In genomic region chr2:51387235-51387634, GRCh38 we compare ENCODE assay signal across 29 cellular contexts.
DNase-seq lines count a peak whose midpoint lies in the region; ATAC-seq, FAIRE-seq and TF ChIP-seq lines count a peak whose summit lies in the region.
"Had no signal": no experiment of that assay in that cellular context is flagged by ENCODE, and none has a peak within 500 bp of the region (broad histone marks: within the 10 kb centered on the region; RNA-seq: fewer than 3 reads in every experiment).

No MANE protein-coding gene starts in this region.

- no peaks in the 10 kb centered on the region for H3K79me2 ChIP-seq in astrocyte (ENCODE audit: insufficient read depth, low read length)

- POLR2A ChIA-PET in GM10248 (lab: Yijun Ruan, JAX): no interaction called here

- FAIRE-seq in astrocyte (lab: Jason Lieb, UNC) (no peak), kidney (lab: Jason Lieb, UNC) (no peak)

- DNase-seq in HCEC 1CT: peak; percentile 39
- peak; percentile 94 for DNase-seq in astrocyte (ENCODE audit: low read depth)
- DNase-seq in fibroblast of the aortic adventitia (ENCODE audit: low read depth): peak; percentile 25
- DNase-seq in skeletal muscle cell (ENCODE audit: low read depth): peak; percentile 69
- no peak for DNase-seq in kidney
- DNase-seq in GM10248 (ENCODE audit: extremely low spot score): no peak
- no peak for DNase-seq in aorta
- DNase-seq in pons (ENCODE audit: low spot score): no peak
- DNase-seq: ACHN; activated CD4-positive, alpha-beta T cell treated with anti-CD3 and anti-CD28 coated beads for 36 hours; activated T-cell treated with anti-CD3 and anti-CD28 coated beads, Interleukin-2, amount 50 U/mL, for 4 hours; adrenal gland; gastrocnemius medialis; hypothalamus; NCI-H1105 treated with DMSO at 0.1 percent for 48 hours; NCI-H2029 treated with DMSO at 0.1 percent for 48 hours; NCI-H82; spleen; stimulated activated CD4-positive, alpha-beta T cell treated with anti-CD3 and anti-CD28 coated beads, Interleukin-4, amount 100 ng/mL, for 24 hours; stimulated activated naive B cell treated with anti-CD40 and anti-IgM and Interleukin-4, amounts not matched to agents 10 μg/mL and 1 μg/mL and 100 μg/mL, for 72 hours; T-helper 17 cell; uterus had no signal

- ATAC-seq in aorta (ENCODE audit: low FRiP score): no peak
- ATAC-seq: activated CD4-positive, alpha-beta T cell treated with anti-CD3 and anti-CD28 coated beads for 36 hours; activated T-cell treated with anti-CD3 and anti-CD28 coated beads, Interleukin-2, amount 50 U/mL, for 4 hours; gastrocnemius medialis; stimulated activated naive B cell treated with anti-CD40 and anti-IgM and Interleukin-4, amounts not matched to agents 10 μg/mL and 1 μg/mL and 100 μg/mL, for 72 hours; T-helper 17 cell had no signal

- H3K4me3 Mint-ChIP-seq in astrocyte (ENCODE audit: unreplicated experiment): no peak overlapping the region
- H3K4me3 Mint-ChIP-seq: activated CD4-positive, alpha-beta T cell treated with anti-CD3 and anti-CD28 coated beads for 36 hours; activated T-cell treated with anti-CD3 and anti-CD28 coated beads, Interleukin-2, amount 50 U/mL, for 4 hours; central memory CD8-positive, alpha-beta T cell; stimulated activated naive B cell treated with anti-CD40 and anti-IgM and Interleukin-4, amounts not matched to agents 10 μg/mL and 1 μg/mL and 100 μg/mL, for 72 hours; T-helper 17 cell had no signal

- no peak for TF ChIP-seq CTCF in astrocyte (IDR thresholded peaks at IDR 0.05; ENCODE audit: insufficient read depth, low read depth, low read length)
- TF ChIP-seq CTCF in fibroblast of the aortic adventitia (IDR thresholded peaks at IDR 0.05; ENCODE audit: insufficient read depth, low read length): no peak
- TF ChIP-seq CTCF in kidney (IDR thresholded peaks at IDR 0.05; ENCODE audit: borderline replicate concordance, extremely low read depth, insufficient read depth): no peak
- no peak for TF ChIP-seq CTCF in GM10248 (IDR thresholded peaks at IDR 0.05; ENCODE audit: control extremely low read depth, extremely low read depth, low read depth, missing control alignments)

- H3K9me3 Mint-ChIP-seq in astrocyte (ENCODE audit: unreplicated experiment): peaks cover under 1% of the 10 kb centered on the region

- H3K4me1 ChIP-seq in astrocyte (ENCODE audit: insufficient read depth, low read length): peaks cover 7% of the 10 kb centered on the region
- H3K4me1 ChIP-seq in kidney (ENCODE audit: control insufficient read depth in 1 of 2, insufficient read depth in 1 of 2, low read depth in 1 of 2, low read length in 2 of 2): no peaks in the 10 kb centered on the region
- H3K4me1 ChIP-seq in aorta (ENCODE audit: control insufficient read depth in 1 of 2, insufficient read depth in 2 of 2, low read length in 2 of 2): no peaks in the 10 kb centered on the region
- H3K4me1 ChIP-seq: adrenal gland, gastrocnemius medialis, HAP-1, prostate gland, spleen, uterus had no signal

- peak overlapping the region; percentile 95 for H3K27ac Mint-ChIP-seq in astrocyte (ENCODE audit: unreplicated experiment)
- H3K27ac Mint-ChIP-seq: activated CD4-positive, alpha-beta T cell treated with anti-CD3 and anti-CD28 coated beads for 36 hours; IgD-negative memory B cell; stimulated activated naive B cell treated with anti-CD40 and anti-IgM and Interleukin-4, amounts not matched to agents 10 μg/mL and 1 μg/mL and 100 μg/mL, for 72 hours; T-helper 17 cell had no signal

- intact Hi-C loops in kidney (cut with DNase I) (no loop called here), aorta (cut with DNase I) (no loop called here)

- H3K27me3 Mint-ChIP-seq in astrocyte (ENCODE audit: low read depth, unreplicated experiment): no peaks in the 10 kb centered on the region
- H3K27me3 Mint-ChIP-seq: activated CD4-positive, alpha-beta T cell treated with anti-CD3 and anti-CD28 coated beads for 36 hours; central memory CD8-positive, alpha-beta T cell; IgD-negative memory B cell; stimulated activated naive B cell treated with anti-CD40 and anti-IgM and Interleukin-4, amounts not matched to agents 10 μg/mL and 1 μg/mL and 100 μg/mL, for 72 hours; T-helper 17 cell had no signal

- peak overlapping the region; percentile 53 for H3K27ac ChIP-seq in astrocyte (ENCODE audit: low read depth, low read length)
- no peak overlapping the region for H3K27ac ChIP-seq in kidney (ENCODE audit: low read depth in 2 of 2, low read length in 2 of 2)
- no peak overlapping the region for H3K27ac ChIP-seq in aorta (ENCODE audit: low read depth in 1 of 2, low read length in 2 of 2)
- H3K27ac ChIP-seq: adrenal gland, C4-2B, gastrocnemius medialis, HL-60, prostate gland, SK-N-MC, spleen, uterus had no signal

- no peak overlapping the region for H3K9ac ChIP-seq in astrocyte (ENCODE audit: low read length)
- no peak overlapping the region for H3K9ac ChIP-seq in kidney (ENCODE audit: low read length in 2 of 2)

- peak overlapping the region; percentile 15 for H3K4me2 ChIP-seq in astrocyte (ENCODE audit: low read length)

- H3K27me3 ChIP-seq in astrocyte (ENCODE audit: insufficient read depth, low read length): no peaks in the 10 kb centered on the region
- H3K27me3 ChIP-seq in aorta (ENCODE audit: control insufficient read depth in 1 of 2, insufficient read depth in 2 of 2, low read length in 1 of 2): no peaks in the 10 kb centered on the region
- H3K27me3 ChIP-seq: adrenal gland, gastrocnemius medialis, spleen, uterus had no signal

- CTCF ChIA-PET in GM10248 (lab: Yijun Ruan, JAX): no interaction called here

- H3K9me3 ChIP-seq in astrocyte (ENCODE audit: insufficient read depth, low read depth, low read length): no peaks in the 10 kb centered on the region
- no peaks in the 10 kb centered on the region for H3K9me3 ChIP-seq in kidney (ENCODE audit: control insufficient read depth in 1 of 2, low read length in 2 of 2)
- H3K9me3 ChIP-seq in aorta (ENCODE audit: control insufficient read depth, low read length): no peaks in the 10 kb centered on the region
- H3K9me3 ChIP-seq: adrenal gland, gastrocnemius medialis, HAP-1, prostate gland, uterus had no signal

- no peaks in the 10 kb centered on the region for H4K20me1 ChIP-seq in astrocyte (ENCODE audit: insufficient read depth, low read length)

- H2AFZ ChIP-seq in astrocyte (ENCODE audit: low read depth, low read length): peak overlapping the region; percentile 30

- H3K4me3 ChIP-seq in astrocyte (ENCODE audit: insufficient read depth, low read depth, low read length) (no peak overlapping the region), fibroblast of the aortic adventitia (ENCODE audit: low read depth, low read length) (no peak overlapping the region), skeletal muscle cell (ENCODE audit: low read depth, low read length) (no peak overlapping the region), kidney (ENCODE audit: low read length in 2 of 2) (no peak overlapping the region), aorta (ENCODE audit: low read length in 2 of 2) (no peak overlapping the region)
- H3K4me3 ChIP-seq: adrenal gland, gastrocnemius medialis, HAP-1, prostate gland, SK-N-MC, spleen, uterus had no signal

- H3K36me3 Mint-ChIP-seq in astrocyte (ENCODE audit: low read depth, unreplicated experiment): no peaks in the 10 kb centered on the region
- H3K36me3 Mint-ChIP-seq: IgD-negative memory B cell; stimulated activated naive B cell treated with anti-CD40 and anti-IgM and Interleukin-4, amounts not matched to agents 10 μg/mL and 1 μg/mL and 100 μg/mL, for 72 hours had no signal

- H3K36me3 ChIP-seq in astrocyte (ENCODE audit: insufficient read depth, low read length) (no peaks in the 10 kb centered on the region), kidney (ENCODE audit: control insufficient read depth in 1 of 2, insufficient read depth in 2 of 2, low read length in 2 of 2) (no peaks in the 10 kb centered on the region), aorta (ENCODE audit: control insufficient read depth in 1 of 2, insufficient read depth in 2 of 2, low read length in 1 of 2) (no peaks in the 10 kb centered on the region)
- H3K36me3 ChIP-seq: adrenal gland, gastrocnemius medialis, HAP-1, prostate gland, spleen, uterus had no signal

- H3K4me1 Mint-ChIP-seq in astrocyte (ENCODE audit: low read depth, unreplicated experiment): peaks cover 12% of the 10 kb centered on the region
- H3K4me1 Mint-ChIP-seq: activated CD4-positive, alpha-beta T cell treated with anti-CD3 and anti-CD28 coated beads for 36 hours; central memory CD8-positive, alpha-beta T cell; IgD-negative memory B cell; stimulated activated naive B cell treated with anti-CD40 and anti-IgM and Interleukin-4, amounts not matched to agents 10 μg/mL and 1 μg/mL and 100 μg/mL, for 72 hours; T-helper 17 cell had no signal

Comparison
In these comparisons a context has a peak if more than half of its experiments do, and no peak if none do; other contexts are left out.
1. DNase-seq: peak in HCEC 1CT (single experiment), astrocyte (single experiment), fibroblast of the aortic adventitia (single experiment) and skeletal muscle cell (single experiment); none in kidney (single experiment), GM10248 (single experiment), aorta (0 of 2) and pons (single experiment).